In the genomic region with DNA sequence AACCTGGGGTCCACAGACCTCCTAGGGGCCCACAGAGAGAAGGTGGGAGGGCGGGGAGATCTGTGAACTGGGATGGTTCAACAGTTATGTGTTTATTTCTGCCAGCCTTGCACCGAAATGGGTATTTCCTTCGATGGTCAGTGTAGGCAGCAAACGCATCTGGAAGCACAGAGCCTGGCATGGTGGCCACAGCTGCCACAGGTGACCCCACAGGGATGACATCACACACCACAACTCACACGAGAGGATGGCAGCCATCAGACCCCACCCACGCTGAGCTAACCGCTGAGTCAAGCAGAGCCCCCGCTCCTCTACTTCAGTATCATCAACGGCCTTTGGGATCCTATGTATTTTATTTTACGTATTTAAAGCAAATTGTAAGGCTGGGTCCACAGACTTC, we compare ENCODE assay signal across 23 cellular contexts.
"Had no signal": no experiment of that assay in that cellular context is flagged by ENCODE, and none has a peak within 500 bp of the region (broad histone marks: within the 10 kb centered on the region; RNA-seq: fewer than 3 reads in every experiment).

No MANE protein-coding gene starts in this region.

- DNase-seq: activated CD4-positive, alpha-beta memory T cell treated with anti-CD3 and anti-CD28 coated beads, Interleukin-2, amount 10 ng/mL, durations not matched to agents 7 days and 5 days; activated CD4-positive, alpha-beta T cell treated with anti-CD3 and anti-CD28 coated beads, Interleukin-2, amount 10 ng/mL, durations not matched to agents 24 days and 14 days; activated CD8-positive, alpha-beta memory T cell treated with anti-CD3 and anti-CD28 coated beads, Interleukin-2, amount 50 U/mL, for 48 hours; activated gamma-delta T cell; activated naive CD4-positive, alpha-beta T cell treated with anti-CD3 and anti-CD28 coated beads, Interleukin-2, amount 10 ng/mL, durations not matched to agents 7 days and 5 days; activated T-cell treated with anti-CD3 and anti-CD28 coated beads, Interleukin-2, amount 50 U/mL, for 24 hours; islet precursor cell; left ventricle myocardium superior; naive thymus-derived CD4-positive, alpha-beta T cell; occipital lobe; right cardiac atrium; stimulated activated naive CD8-positive, alpha-beta T cell treated with anti-CD3 and anti-CD28 coated beads, Interleukin-15, Interleukin-2, amounts not matched to agents 100 U/mL and 50 U/mL, for 24 hours; T-helper 9 cell; testis; transverse colon had no signal

- FAIRE-seq: endometrium, frontal cortex, TTC549 had no signal

- H3K9me3 Mint-ChIP-seq: activated naive CD4-positive, alpha-beta T cell treated with anti-CD3 and anti-CD28 coated beads, Interleukin-2, amount 10 ng/mL, durations not matched to agents 7 days and 5 days; activated T-cell treated with anti-CD3 and anti-CD28 coated beads, Interleukin-2, amount 50 U/mL, for 24 hours; central memory CD8-positive, alpha-beta T cell; dendritic cell treated with granulocyte-macrophage colony-stimulating factor and Interleukin-4, amounts not matched to agents 40 ng/mL and 50 ng/mL, for 4 days had no signal

- H3K27me3 Mint-ChIP-seq: activated CD4-positive, alpha-beta memory T cell treated with anti-CD3 and anti-CD28 coated beads, Interleukin-2, amount 10 ng/mL, durations not matched to agents 7 days and 5 days; activated CD4-positive, alpha-beta T cell treated with anti-CD3 and anti-CD28 coated beads, Interleukin-2, amount 10 ng/mL, durations not matched to agents 24 days and 14 days; activated naive CD4-positive, alpha-beta T cell treated with anti-CD3 and anti-CD28 coated beads, Interleukin-2, amount 10 ng/mL, durations not matched to agents 7 days and 5 days; activated T-cell treated with anti-CD3 and anti-CD28 coated beads, Interleukin-2, amount 50 U/mL, for 24 hours; central memory CD8-positive, alpha-beta T cell; dendritic cell treated with granulocyte-macrophage colony-stimulating factor and Interleukin-4, amounts not matched to agents 40 ng/mL and 50 ng/mL, for 4 days; naive thymus-derived CD4-positive, alpha-beta T cell had no signal

- ATAC-seq: activated CD4-positive, CD25-positive, alpha-beta regulatory T cell treated with anti-CD3 and anti-CD28 coated beads, Interleukin-2, amount 50 U/mL, for 24 hours; left cardiac atrium; left ventricle myocardium superior; naive thymus-derived CD4-positive, alpha-beta T cell; right cardiac atrium; stimulated activated naive CD8-positive, alpha-beta T cell treated with anti-CD3 and anti-CD28 coated beads, Interleukin-15, Interleukin-2, amounts not matched to agents 100 U/mL and 50 U/mL, for 24 hours had no signal

- H3K27ac Mint-ChIP-seq: activated CD4-positive, alpha-beta memory T cell treated with anti-CD3 and anti-CD28 coated beads, Interleukin-2, amount 10 ng/mL, durations not matched to agents 7 days and 5 days; activated CD4-positive, alpha-beta T cell treated with anti-CD3 and anti-CD28 coated beads, Interleukin-2, amount 10 ng/mL, durations not matched to agents 24 days and 14 days; activated naive CD4-positive, alpha-beta T cell treated with anti-CD3 and anti-CD28 coated beads, Interleukin-2, amount 10 ng/mL, durations not matched to agents 7 days and 5 days; activated T-cell treated with anti-CD3 and anti-CD28 coated beads, Interleukin-2, amount 50 U/mL, for 24 hours; dendritic cell treated with granulocyte-macrophage colony-stimulating factor and Interleukin-4, amounts not matched to agents 40 ng/mL and 50 ng/mL, for 4 days; T-helper 1 cell treated with Interleukin-12 subunit alpha and Interleukin-12 subunit beta and Interleukin-4 antibody, amounts not matched to agents 30 μg/mL and 1 μg/mL, for 36 hours had no signal

- H3K4me3 Mint-ChIP-seq: activated CD4-positive, alpha-beta memory T cell treated with anti-CD3 and anti-CD28 coated beads, Interleukin-2, amount 10 ng/mL, durations not matched to agents 7 days and 5 days; activated CD4-positive, alpha-beta T cell treated with anti-CD3 and anti-CD28 coated beads, Interleukin-2, amount 10 ng/mL, durations not matched to agents 24 days and 14 days; activated naive CD4-positive, alpha-beta T cell treated with anti-CD3 and anti-CD28 coated beads, Interleukin-2, amount 10 ng/mL, durations not matched to agents 7 days and 5 days; activated T-cell treated with anti-CD3 and anti-CD28 coated beads, Interleukin-2, amount 50 U/mL, for 24 hours; central memory CD8-positive, alpha-beta T cell; dendritic cell treated with granulocyte-macrophage colony-stimulating factor and Interleukin-4, amounts not matched to agents 40 ng/mL and 50 ng/mL, for 4 days; naive thymus-derived CD4-positive, alpha-beta T cell; T-helper 1 cell treated with Interleukin-12 subunit alpha and Interleukin-12 subunit beta and Interleukin-4 antibody, amounts not matched to agents 30 μg/mL and 1 μg/mL, for 36 hours had no signal
